10 cellular contexts compared by ENCODE assay signal in the genomic region with DNA sequence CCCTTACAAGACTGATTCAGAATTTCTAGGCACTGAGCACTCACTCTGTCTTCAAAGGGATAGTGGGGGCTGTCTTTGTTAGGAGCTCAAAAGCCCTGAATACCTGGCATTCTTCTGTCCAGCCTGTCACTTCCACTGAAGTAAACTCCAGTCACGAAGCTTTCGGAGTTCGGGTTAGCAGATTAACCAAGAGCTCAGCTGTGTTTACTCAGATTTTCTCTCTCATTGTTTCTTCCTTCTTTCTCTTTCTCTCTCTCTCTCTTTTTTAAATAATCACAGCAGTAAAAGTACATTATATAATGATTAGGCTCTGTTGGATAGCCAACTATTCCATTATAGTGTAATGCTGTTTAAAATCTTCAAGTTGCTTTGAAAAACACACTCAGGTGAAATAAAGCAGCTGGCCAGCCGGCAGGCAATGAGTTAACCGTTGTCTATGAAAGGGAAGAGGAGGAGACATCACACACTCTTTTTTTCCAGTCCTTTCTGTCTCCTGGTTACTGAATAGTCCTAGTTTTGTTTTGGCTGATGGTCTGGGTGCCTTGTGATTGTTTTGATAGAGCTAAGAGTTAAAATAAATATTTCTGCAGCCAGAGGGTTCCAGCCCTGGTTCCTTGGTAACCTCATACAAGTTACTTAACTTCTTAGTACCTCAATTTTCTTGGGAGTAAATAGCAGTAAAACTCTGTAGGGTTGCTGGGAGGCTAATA.
DNase-seq lines count a peak whose midpoint lies in the region; ATAC-seq and TF ChIP-seq lines count a peak whose summit lies in the region.
"Had no signal": no experiment of that assay in that cellular context is flagged by ENCODE, and none has a peak within 500 bp of the region (broad histone marks: within the 10 kb centered on the region; RNA-seq: fewer than 3 reads in every experiment).

No MANE protein-coding gene starts in this region.

- H4K8ac ChIP-seq in H9 (replicated peaks; ENCODE audit: insufficient read length, low read depth, low read length), result no peak overlapping the region

- intact Hi-C loops in sciatic nerve (cut with DNase I), result no loop called here

- peak overlapping the region; percentile 27 for H3K4me2 ChIP-seq in H9 (ENCODE audit: insufficient read depth, insufficient read length, low read length)

- H3K27me3 ChIP-seq in H9 (ENCODE audit: insufficient read depth, low read length), result no peaks in the 10 kb centered on the region

- H2BK120ac ChIP-seq in H9 (ENCODE audit: low read depth, low read length, poor library complexity, severe bottlenecking), result no peak overlapping the region

- H3K23me2 ChIP-seq in H9 (ENCODE audit: insufficient read length, low read depth, low read length, poor library complexity, severe bottlenecking), result no peaks in the 10 kb centered on the region

- peak overlapping the region; percentile 35 to 42; a peak in 3 of 5 replicates for H3K4me3 Mint-ChIP-seq in H9

- no peak overlapping the region for H3K9ac ChIP-seq in H9 (ENCODE audit: extremely low read depth, insufficient read length, low read length)

- H3K9me3 ChIP-seq in H9 (ENCODE audit: control insufficient read depth, low read depth, low read length), result no peaks in the 10 kb centered on the region

- peak overlapping the region; percentile 49 for H4K5ac ChIP-seq in H9 (ENCODE audit: insufficient read length, low read depth, low read length)

- peak overlapping the region; percentile 90 for H2BK20ac ChIP-seq in H9 (ENCODE audit: low read depth, low read length, poor library complexity, severe bottlenecking)

- H3K27ac Mint-ChIP-seq in H9, result peak overlapping the region; percentile 96 to 98 (median 97)

- no peak overlapping the region for H2BK12ac ChIP-seq in H9 (ENCODE audit: insufficient read length, low read depth, low read length)

- H3K23ac ChIP-seq in H9 (ENCODE audit: insufficient read length, low read depth, low read length), result no peak overlapping the region

- peak overlapping the region; percentile 0 for H3K4me3 ChIP-seq in astrocyte of the cerebellum (ENCODE audit: low read depth, low read length)

- H2BK5ac ChIP-seq in H9 (ENCODE audit: insufficient read length, low read length), result peak overlapping the region; percentile 64

- H3K27ac ChIP-seq in H9 (ENCODE audit: insufficient read length, low read depth, low read length), result peak overlapping the region; percentile 95
- H3K27ac ChIP-seq: epithelial cell of prostate had no signal

- no peak overlapping the region for H2AFZ ChIP-seq in H9 (ENCODE audit: low read length)

- ATAC-seq in sciatic nerve (peak; percentile 38), GM21825 (IDR thresholded peaks at IDR 0.05; ENCODE audit: unreplicated experiment) (no peak), GM19467 (IDR thresholded peaks at IDR 0.05; ENCODE audit: unreplicated experiment) (no peak), HG02642 (IDR thresholded peaks at IDR 0.05; ENCODE audit: poor library complexity, unreplicated experiment) (no peak)

- peaks cover 19 to 40% of the 10 kb centered on the region in 2 experiments for H3K4me1 Mint-ChIP-seq in H9

- H4K20me1 ChIP-seq in H9 (ENCODE audit: control insufficient read depth, insufficient read depth, insufficient read length), result no peaks in the 10 kb centered on the region

- H3K27me3 Mint-ChIP-seq in H9 (ENCODE audit: low read depth), result no peaks in the 10 kb centered on the region

- H3K14ac ChIP-seq in H9 (ENCODE audit: insufficient read depth, low read length), result no peak overlapping the region

- DNase-seq in H9, result peak; percentile 74
- peak; percentile 36 for DNase-seq in astrocyte of the cerebellum (ENCODE audit: low read depth)
- peak; percentile 90 for DNase-seq in iPS DF 19.7 (ENCODE audit: low read depth, low spot score)
- DNase-seq in sciatic nerve (ENCODE audit: low spot score), result no peak
- DNase-seq in SIG-M5 (lab: John Stamatoyannopoulos, UW), result no peak
- DNase-seq: stimulated activated CD4-positive, alpha-beta T cell treated with anti-CD3 and anti-CD28 coated beads, Interleukin-1b, Interleukin-23, amount 100 ng/mL, for 48 hours had no signal

- H3K56ac ChIP-seq in H9 (ENCODE audit: insufficient read length, low read depth, low read length), result no peak overlapping the region

- H3K79me1 ChIP-seq in H9 (ENCODE audit: insufficient read depth, low read depth, low read length, poor library complexity, severe bottlenecking), result no peaks in the 10 kb centered on the region

- no peaks in the 10 kb centered on the region for H3K79me2 ChIP-seq in H9 (ENCODE audit: insufficient read depth, low read length)

- peaks cover 8 to 31% (median 12%) of the 10 kb centered on the region in 3 experiments; a peak in 6 of 7 replicates for H3K36me3 Mint-ChIP-seq in H9 (ENCODE audit: insufficient read depth in 1 of 3, low read depth in 3 of 3)

- H3K4me1 ChIP-seq in H9 (ENCODE audit: insufficient read depth, low read length), result peaks cover 3% of the 10 kb centered on the region; the same call in 1 of the 2 replicates

- no CpG with 5 or more reads among the region's 5 CpGs for WGBS in H9 (ENCODE audit: extremely low coverage, insufficient read length, low lambda C conversion rate)

- peaks cover 13 to 17% of the 10 kb centered on the region in 2 experiments for H3K9me3 Mint-ChIP-seq in H9

- no peak overlapping the region for H2AK5ac ChIP-seq in H9 (ENCODE audit: insufficient read length, low read length)

- no peak overlapping the region for H3K18ac ChIP-seq in H9 (ENCODE audit: insufficient read length, low read depth, low read length)

- in situ Hi-C loops in astrocyte of the cerebellum (cut with HindIII; ENCODE audit: low sequenced_read_pairs), result no loop called here

- no peak overlapping the region for H3T11ph ChIP-seq in H9 (ENCODE audit: low read length)

- H3K4ac ChIP-seq in H9 (ENCODE audit: low read depth, low read length), result no peak overlapping the region

- TF ChIP-seq CTCF in H9 (conservative IDR thresholded peaks at IDR 0.05) (no peak), astrocyte of the cerebellum (IDR thresholded peaks at IDR 0.05; ENCODE audit: low read depth, low read length, missing control alignments) (no peak)

- no peak overlapping the region for H4K91ac ChIP-seq in H9 (ENCODE audit: insufficient read length, low read depth, low read length)

- no peak overlapping the region for H2BK15ac ChIP-seq in H9 (ENCODE audit: low read depth, low read length)

Comparison
In these comparisons a context has a peak if more than half of its experiments do, and no peak if none do; other contexts are left out.
1. DNase-seq: peak in H9 (single experiment), astrocyte of the cerebellum (single experiment) and iPS DF 19.7 (single experiment); none in sciatic nerve (single experiment) and SIG-M5 (single experiment).